Comparison of ENCODE assay signal across 12 cellular contexts in genomic region chr12:54051916-54052744, GRCh38. TPM values are rescaled to one million over a fixed set of nuclear protein-coding genes. Genes with fewer than 3 reads are reported as not detected.
A peak's percentile ranks its signal among the peaks of the same experiment; 100 is the strongest.
DNase-seq lines count a peak whose midpoint lies in the region; ATAC-seq and TF ChIP-seq lines count a peak whose summit lies in the region.
"Had no signal": no experiment of that assay in that cellular context is flagged by ENCODE, and none has a peak within 500 bp of the region (broad histone marks: within the 10 kb centered on the region; RNA-seq: fewer than 3 reads in every experiment).

No MANE protein-coding gene starts in this region.

- H3K36me3 Mint-ChIP-seq in naive thymus-derived CD4-positive, alpha-beta T cell, result peaks cover 0 to 6% (median 0%) of the 10 kb centered on the region in 5 donors
- H3K36me3 Mint-ChIP-seq in activated naive CD4-positive, alpha-beta T cell treated with anti-CD3 and anti-CD28 coated beads, Interleukin-2, amount 10 ng/mL, durations not matched to agents 7 days and 5 days, result peaks cover 3% of the 10 kb centered on the region

- H3K4me1 ChIP-seq in adrenal gland (replicated peaks in 1 of 2), result peaks cover 0 to 13% of the 10 kb centered on the region in 2 donors
- H3K4me1 ChIP-seq in naive thymus-derived CD4-positive, alpha-beta T cell (ENCODE audit: control insufficient read depth in 2 of 2, insufficient read depth in 2 of 2, low read length in 2 of 2), result peaks cover 11 to 26% of the 10 kb centered on the region in 2 donors

- H3K27ac Mint-ChIP-seq in naive thymus-derived CD4-positive, alpha-beta T cell, result peak overlapping the region in 2 of 9 donors; percentile 2 to 13
- H3K27ac Mint-ChIP-seq in activated naive CD4-positive, alpha-beta T cell treated with anti-CD3 and anti-CD28 coated beads, Interleukin-2, amount 10 ng/mL, durations not matched to agents 7 days and 5 days, result no peak overlapping the region

- H3K4me3 Mint-ChIP-seq in naive thymus-derived CD4-positive, alpha-beta T cell, result peak overlapping the region in 9 of 10 donors; percentile 7 to 77 (median 43)
- H3K4me3 Mint-ChIP-seq in activated naive CD4-positive, alpha-beta T cell treated with anti-CD3 and anti-CD28 coated beads, Interleukin-2, amount 10 ng/mL, durations not matched to agents 7 days and 5 days, result no peak overlapping the region

- TF ChIP-seq POLR2A in adrenal gland (IDR thresholded peaks at IDR 0.05), result no peak

- H3K27ac ChIP-seq in adrenal gland, result peak overlapping the region in 3 of 5 donors; percentile 21 to 81 (median 78)
- H3K27ac ChIP-seq in naive thymus-derived CD4-positive, alpha-beta T cell (ENCODE audit: low read depth, low read length), result no peak overlapping the region

- DNase-seq in AG10803 (ENCODE audit: low read depth), result no peak
- peak; percentile 91 for DNase-seq in HT-29 (ENCODE audit: low spot score)
- DNase-seq in adrenal gland, result peak in 1 of 7 donors; percentile 76
- no peak for DNase-seq in naive thymus-derived CD4-positive, alpha-beta T cell
- DNase-seq in COLO829 (ENCODE audit: low spot score), result no peak
- DNase-seq in activated naive CD4-positive, alpha-beta T cell treated with anti-CD3 and anti-CD28 coated beads, Interleukin-2, amount 10 ng/mL, durations not matched to agents 7 days and 5 days, result no peak
- DNase-seq: activated T-cell treated with anti-CD3 and anti-CD28 coated beads, Interleukin-2, amount 50 U/mL, for 4 hours; DMS79; transverse colon had no signal

- peaks cover 81 to 94% (median 85%) of the 10 kb centered on the region in 5 donors for H3K27me3 Mint-ChIP-seq in naive thymus-derived CD4-positive, alpha-beta T cell
- peaks cover 100% of the 10 kb centered on the region for H3K27me3 Mint-ChIP-seq in activated naive CD4-positive, alpha-beta T cell treated with anti-CD3 and anti-CD28 coated beads, Interleukin-2, amount 10 ng/mL, durations not matched to agents 7 days and 5 days

- H3K27me3 ChIP-seq in adrenal gland, result peaks cover 1% of the 10 kb centered on the region
- peaks cover 10 to 55% of the 10 kb centered on the region in 2 donors for H3K27me3 ChIP-seq in naive thymus-derived CD4-positive, alpha-beta T cell (ENCODE audit: control insufficient read depth in 2 of 2, insufficient read depth in 2 of 2, low read length in 2 of 2)

- CTCF ChIA-PET in naive thymus-derived CD4-positive, alpha-beta T cell (lab: Charles Lee), result interaction anchor here (0.8 to 1.7 kb wide), 4 partner anchors 13 to 162 kb away, joined by 4 read pairs; partner anchors contain the start of gene HOXC5
- CTCF ChIA-PET in activated naive CD4-positive, alpha-beta T cell treated with anti-CD3 and anti-CD28 coated beads, Interleukin-2, amount 10 ng/mL, durations not matched to agents 7 days and 5 days (lab: Charles Lee), result interaction anchor here (0.7 to 2.2 kb wide), 5 partner anchors 20 to 121 kb away, joined by 3 to 13 read pairs (median 3); partner anchors contain the start of gene HOXC5

- H3K4me1 Mint-ChIP-seq in naive thymus-derived CD4-positive, alpha-beta T cell, result peaks cover 18 to 54% (median 49%) of the 10 kb centered on the region in 7 donors
- H3K4me1 Mint-ChIP-seq in activated naive CD4-positive, alpha-beta T cell treated with anti-CD3 and anti-CD28 coated beads, Interleukin-2, amount 10 ng/mL, durations not matched to agents 7 days and 5 days, result peaks cover 30% of the 10 kb centered on the region

- no peaks in the 10 kb centered on the region for H3K9me3 ChIP-seq in adrenal gland (replicated peaks in 1 of 3)
- peaks cover 0 to 3% (median 0%) of the 10 kb centered on the region in 3 experiments for H3K9me3 ChIP-seq in naive thymus-derived CD4-positive, alpha-beta T cell (ENCODE audit: control insufficient read depth in 2 of 3, low read length in 3 of 3)
- H3K9me3 ChIP-seq: transverse colon had no signal

- H3K4me3 ChIP-seq in AG10803 (ENCODE audit: low read length) (peak overlapping the region; percentile 15), adrenal gland (peak overlapping the region in 1 of 4 donors; percentile 6)
- H3K4me3 ChIP-seq in naive thymus-derived CD4-positive, alpha-beta T cell (ENCODE audit: low read length), result peak overlapping the region; percentile 63

- no peaks in the 10 kb centered on the region for H3K36me3 ChIP-seq in adrenal gland (replicated peaks in 1 of 2)
- H3K36me3 ChIP-seq in naive thymus-derived CD4-positive, alpha-beta T cell (ENCODE audit: control insufficient read depth in 2 of 3, insufficient read depth in 3 of 3, low read length in 3 of 3), result no peaks in the 10 kb centered on the region
- H3K36me3 ChIP-seq: transverse colon had no signal

- intact Hi-C loops in adrenal gland (cut with DNase I), result no loop called here
- intact Hi-C loops in naive thymus-derived CD4-positive, alpha-beta T cell (cut with micrococcal nuclease), result loop anchor here in 1 of 2 donors (5.0 kb wide), 2 partner anchors 95 to 110 kb away; no protein-coding TSS in a partner anchor

- peaks cover 0 to 9% (median 1%) of the 10 kb centered on the region in 11 donors for H3K9me3 Mint-ChIP-seq in naive thymus-derived CD4-positive, alpha-beta T cell
- no peaks in the 10 kb centered on the region for H3K9me3 Mint-ChIP-seq in activated naive CD4-positive, alpha-beta T cell treated with anti-CD3 and anti-CD28 coated beads, Interleukin-2, amount 10 ng/mL, durations not matched to agents 7 days and 5 days
- H3K9me3 Mint-ChIP-seq: activated T-cell treated with anti-CD3 and anti-CD28 coated beads, Interleukin-2, amount 50 U/mL, for 4 hours had no signal

- ATAC-seq in naive thymus-derived CD4-positive, alpha-beta T cell, result no peak
- ATAC-seq in GM19463 (IDR thresholded peaks at IDR 0.05; ENCODE audit: unreplicated experiment), result no peak
- no peak for ATAC-seq in GM18511 (IDR thresholded peaks at IDR 0.05; ENCODE audit: unreplicated experiment)

- no peak for TF ChIP-seq CTCF in AG10803 (conservative IDR thresholded peaks at IDR 0.05; ENCODE audit: low read length)
- no peak for TF ChIP-seq CTCF in adrenal gland (IDR thresholded peaks at IDR 0.05)

- WGBS in adrenal gland, 4 donors, result 56 to 70% (median 63%) methylated on average over 29 to 31 of the region's 31 CpGs

- POLR2A ChIA-PET in naive thymus-derived CD4-positive, alpha-beta T cell (lab: Charles Lee), result interaction anchor here (0.7 kb wide), 1 partner anchor 101 kb away, joined by 5 read pairs; no protein-coding TSS in a partner anchor

RNA-seq across cellular contexts. Expression of gene HOXC4, which starts 1.5 kb away (rescaled TPM):
- 4.0 and 6.8 TPM in 2 replicates for total RNA-seq in HT-29 (2014; rRNA removed; shearing (Covaris generic))
- total RNA-seq in adrenal gland, result 1 to 10 TPM in 6 of 8 donors, under 1 TPM in 2; 0.78 to 7.4 (median 3.5) TPM
- 1 to 10 TPM; 2.9 to 7.3 (median 3.0) TPM for polyA plus RNA-seq in adrenal gland
- total RNA-seq in naive thymus-derived CD4-positive, alpha-beta T cell, result under 1 TPM in 2 of 5 experiments, not detected in 3; 0.24 to 0.98 TPM
- not detected for polyA plus RNA-seq in naive thymus-derived CD4-positive, alpha-beta T cell

RNA-seq across cellular contexts. Expression of gene HOXC5, which starts 19.3 kb away (rescaled TPM):
- total RNA-seq in HT-29 (2014; rRNA removed; shearing (Covaris generic)), result 0.41 and 0.81 TPM in 2 replicates
- 1 to 10 TPM in 3 of 8 donors, under 1 TPM in 5; 0.36 to 1.9 (median 0.91) TPM for total RNA-seq in adrenal gland
- polyA plus RNA-seq in adrenal gland, result 1 to 10 TPM in 1 of 3 donors, under 1 TPM in 2; 0.48 to 1.3 (median 0.51) TPM
- not detected for total RNA-seq in naive thymus-derived CD4-positive, alpha-beta T cell
- not detected for polyA plus RNA-seq in naive thymus-derived CD4-positive, alpha-beta T cell
- total RNA-seq: activated T-cell treated with anti-CD3 and anti-CD28 coated beads, Interleukin-2, amount 50 U/mL, for 4 hours; SK-MEL-5 had no signal

RNA-seq across cellular contexts. Expression of gene HOXC6, which starts 23.9 kb away (rescaled TPM):
- 1.4 and 1.6 TPM in 2 replicates for total RNA-seq in HT-29 (2014; rRNA removed; shearing (Covaris generic))
- 10 to 100 TPM in 4 of 8 donors, 1 to 10 TPM in 4; 1.5 to 20.3 (median 9.4) TPM for total RNA-seq in adrenal gland
- 10 to 100 TPM; 19.9 to 23.1 (median 21.2) TPM for polyA plus RNA-seq in adrenal gland
- total RNA-seq in naive thymus-derived CD4-positive, alpha-beta T cell, result not detected
- polyA plus RNA-seq in naive thymus-derived CD4-positive, alpha-beta T cell, result not detected
- total RNA-seq: activated T-cell treated with anti-CD3 and anti-CD28 coated beads, Interleukin-2, amount 50 U/mL, for 4 hours had no signal

RNA-seq across cellular contexts. Expression of gene HOXC8, which starts 43.3 kb away (rescaled TPM):
- total RNA-seq in HT-29 (2014; rRNA removed; shearing (Covaris generic)), result 0.10 and 0.23 TPM in 2 replicates
- total RNA-seq in adrenal gland, result 1 to 10 TPM; 1.8 to 8.3 (median 4.4) TPM
- polyA plus RNA-seq in adrenal gland, result 1 to 10 TPM; 3.3 to 7.4 (median 3.4) TPM
- total RNA-seq in naive thymus-derived CD4-positive, alpha-beta T cell, result not detected
- polyA plus RNA-seq in naive thymus-derived CD4-positive, alpha-beta T cell, result not detected
- total RNA-seq: activated T-cell treated with anti-CD3 and anti-CD28 coated beads, Interleukin-2, amount 50 U/mL, for 4 hours; transverse colon had no signal

RNA-seq across cellular contexts. Expression of gene HOXC9, which starts 52.2 kb away (rescaled TPM):
- total RNA-seq in HT-29 (2014; rRNA removed; shearing (Covaris generic)), result 0.23 and 0.76 TPM in 2 replicates
- 1 to 10 TPM in 7 of 8 donors, not detected in 1; 1.2 to 5.6 (median 2.7) TPM for total RNA-seq in adrenal gland
- polyA plus RNA-seq in adrenal gland, result 10 to 100 TPM in 1 of 3 donors, 1 to 10 TPM in 2; 5.6 to 12.1 (median 7.3) TPM
- total RNA-seq in naive thymus-derived CD4-positive, alpha-beta T cell, result not detected
- polyA plus RNA-seq in naive thymus-derived CD4-positive, alpha-beta T cell, result not detected
- total RNA-seq: activated T-cell treated with anti-CD3 and anti-CD28 coated beads, Interleukin-2, amount 50 U/mL, for 4 hours; transverse colon had no signal
